Comparison of ENCODE assay signal across 1 cellular context in genomic region chr1:182391362-182392044, GRCh38.
A peak's percentile ranks its signal among the peaks of the same experiment; 100 is the strongest.
TF ChIP-seq lines count a peak whose summit lies in the region.

Gene GLUL, minus strand, starts transcription at chr1:182391790. Its CDS starts 3,053 bp downstream, at chr1:182388737.

TF ChIP-seq in GM12878, 131 proteins besides CTCF, POLR2A, EP300 and RAD21 (continued from another document):
- no peak for TF ChIP-seq ZNF592 (IDR thresholded peaks at IDR 0.05)
- TF ChIP-seq ZNF687 (IDR thresholded peaks at IDR 0.05), result 0 out of 2 replicates have a peak, but pooled peaks have one; percentile 24
- TF ChIP-seq CREM (IDR thresholded peaks at IDR 0.05; ENCODE audit: low read depth), result no peak
- TF ChIP-seq MTA3 (IDR thresholded peaks at IDR 0.05; ENCODE audit: borderline replicate concordance, low read length), result no peak
- TF ChIP-seq MXI1 (IDR thresholded peaks at IDR 0.05; ENCODE audit: low read depth, low read length), result peak; percentile 44; the same call in 1 of the 2 replicates
- TF ChIP-seq SMAD5 (IDR thresholded peaks at IDR 0.05; ENCODE audit: low read depth), result peak; percentile 88; the same call in 1 of the 2 replicates
- TF ChIP-seq HSF1 (IDR thresholded peaks at IDR 0.05; ENCODE audit: low read depth, low read length), result no peak
- no peak for TF ChIP-seq NR2F1 (conservative IDR thresholded peaks at IDR 0.05)
- TF ChIP-seq HDAC2 (IDR thresholded peaks at IDR 0.05), result no peak
- no peak for TF ChIP-seq TCF12 (IDR thresholded peaks at IDR 0.05; ENCODE audit: low read depth, low read length)
- no peak for TF ChIP-seq CUX1 (IDR thresholded peaks at IDR 0.05; ENCODE audit: insufficient replicate concordance, low read depth, low read length)
- no peak for TF ChIP-seq MEF2B (IDR thresholded peaks at IDR 0.05; ENCODE audit: partially characterized antibody, poor library complexity, severe bottlenecking)
- TF ChIP-seq EGR1 (IDR thresholded peaks at IDR 0.05; ENCODE audit: borderline replicate concordance in 1 of 2, low read depth in 2 of 2, low read length in 2 of 2), result peak in 1 of 2 experiments; percentile 72; a peak in 2 of 3 replicates
- peak; percentile 73 for TF ChIP-seq KLF5 (IDR thresholded peaks at IDR 0.05; ENCODE audit: partially characterized antibody)
- peak; percentile 41 for TF ChIP-seq SP1 (IDR thresholded peaks at IDR 0.05; ENCODE audit: low read depth, low read length)
- peak; percentile 84; the same call in 1 of the 2 replicates for TF ChIP-seq TAF1 (IDR thresholded peaks at IDR 0.05; ENCODE audit: borderline replicate concordance, low read depth, low read length)
- TF ChIP-seq ZBTB33 (IDR thresholded peaks at IDR 0.05), result no peak
- no peak for TF ChIP-seq JUND (IDR thresholded peaks at IDR 0.05; ENCODE audit: low read depth, low read length)
- no peak for TF ChIP-seq CEBPZ (IDR thresholded peaks at IDR 0.05; ENCODE audit: low read depth, low read length)
- TF ChIP-seq ETV6 (conservative IDR thresholded peaks at IDR 0.05 in 1 of 2, IDR thresholded peaks at IDR 0.05 in 1 of 2; ENCODE audit: borderline replicate concordance in 1 of 2, low read depth in 1 of 2), result peak in 1 of 2 experiments; percentile 28; a peak in 1 of 4 replicates
- no peak for TF ChIP-seq PBX3 (IDR thresholded peaks at IDR 0.05; ENCODE audit: insufficient replicate concordance, low read depth, low read length)
- TF ChIP-seq CEBPB (IDR thresholded peaks at IDR 0.05; ENCODE audit: borderline replicate concordance in 1 of 2, low read depth in 2 of 2, low read length in 2 of 2), result no peak
- TF ChIP-seq IKZF2 (IDR thresholded peaks at IDR 0.05), result 0 out of 4 replicates have a peak, but pooled peaks of 1 of the 2 experiments have one; percentile 7
